In the genomic region with DNA sequence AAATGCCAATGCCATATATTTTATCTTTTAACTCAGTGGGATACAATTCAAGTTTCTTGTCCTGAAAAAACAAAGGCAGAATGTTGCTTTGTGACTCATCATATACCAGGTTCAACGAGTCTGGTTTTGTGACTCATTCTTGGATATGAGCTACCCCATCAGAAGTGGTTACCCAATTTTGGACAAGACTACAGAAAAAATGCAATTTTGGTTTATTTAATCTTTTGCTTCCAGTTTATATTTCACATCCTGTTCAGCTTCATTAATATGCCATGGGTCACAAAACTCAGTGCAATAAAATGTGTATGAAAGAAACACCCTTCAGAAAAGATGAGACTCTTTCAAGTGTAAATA, we compare ENCODE assay signal across 11 cellular contexts. TPM values are rescaled to one million over a fixed set of nuclear protein-coding genes. Genes with fewer than 3 reads are reported as not detected.
A peak's percentile ranks its signal among the peaks of the same experiment; 100 is the strongest.
DNase-seq lines count a peak whose midpoint lies in the region; ATAC-seq, FAIRE-seq and TF ChIP-seq lines count a peak whose summit lies in the region.
"Had no signal": no experiment of that assay in that cellular context is flagged by ENCODE, and none has a peak within 500 bp of the region (broad histone marks: within the 10 kb centered on the region; RNA-seq: fewer than 3 reads in every experiment).

No MANE protein-coding gene starts in this region.

- H3K9me3 Mint-ChIP-seq in effector memory CD8-positive, alpha-beta T cell, result no peaks in the 10 kb centered on the region
- H3K9me3 Mint-ChIP-seq: endodermal cell, mesothelial cell of epicardium had no signal

- H2AFZ ChIP-seq in K562 (ENCODE audit: low read depth, low read length), result no peak overlapping the region

- intact Hi-C loops in K562 (cut with micrococcal nuclease), result no loop called here

- TF ChIP-seq EP300 in Ishikawa (IDR thresholded peaks at IDR 0.05; ENCODE audit: borderline replicate concordance) (0 out of 2 replicates have a peak, but pooled peaks have one; percentile 9), K562 (IDR thresholded peaks at IDR 0.05; ENCODE audit: low read length) (no peak)

- H3K9ac ChIP-seq in K562 (ENCODE audit: insufficient read depth in 1 of 2, low read depth in 2 of 2, low read length in 2 of 2) (no peak overlapping the region), liver (ENCODE audit: low read depth in 1 of 2, low read length in 2 of 2) (no peak overlapping the region)

- WGBS in K562 (ENCODE audit: insufficient coverage, low coverage, missing lambda C conversion rate), result 6% methylated on average over 1 of the region's 1 CpG
- 0% methylated on average over 1 of the region's 1 CpG for WGBS in liver

- H3K9me1 ChIP-seq in K562 (ENCODE audit: control insufficient read depth, insufficient read depth, low read length), result no peaks in the 10 kb centered on the region

- CTCF ChIA-PET in K562 (lab: Yijun Ruan, JAX; ENCODE audit: low intra/inter-chr PET ratio) (no interaction called here), GM10248 (lab: Yijun Ruan, JAX) (no interaction called here)

- no peak overlapping the region for H3K27ac Mint-ChIP-seq in effector memory CD8-positive, alpha-beta T cell
- H3K27ac Mint-ChIP-seq: endodermal cell, mesothelial cell of epicardium had no signal

- H3K4me1 Mint-ChIP-seq in effector memory CD8-positive, alpha-beta T cell (ENCODE audit: low read depth in 2 of 2), result no peaks in the 10 kb centered on the region
- H3K4me1 Mint-ChIP-seq: mesothelial cell of epicardium had no signal

- H3K27me3 Mint-ChIP-seq in effector memory CD8-positive, alpha-beta T cell, result peaks cover 46 to 63% of the 10 kb centered on the region in 2 donors

- TF ChIP-seq RAD21 in Ishikawa (IDR thresholded peaks at IDR 0.05; ENCODE audit: low read depth), result no peak
- no peak for TF ChIP-seq RAD21 in K562 (CRISPR knock-in tag; conservative IDR thresholded peaks at IDR 0.05 in 1 of 2, IDR thresholded peaks at IDR 0.05 in 1 of 2)
- no peak for TF ChIP-seq RAD21 in liver (IDR thresholded peaks at IDR 0.05)

- in situ Hi-C loops in K562 (cut with MboI), result no loop called here

- H3K36me3 ChIP-seq in K562 (ENCODE audit: control insufficient read depth, insufficient read depth, low read length) (peaks cover 3% of the 10 kb centered on the region; the same call in 1 of the 3 replicates), liver (ENCODE audit: control insufficient read depth in 4 of 4, insufficient read depth in 3 of 4, low read depth in 1 of 4, low read length in 3 of 4) (peaks cover 7 to 62% (median 50%) of the 10 kb centered on the region in 4 donors)

- TF ChIP-seq CTCF in K562 (IDR thresholded peaks at IDR 0.05 in 2 of 3, conservative IDR thresholded peaks at IDR 0.05 in 1 of 3; ENCODE audit: insufficient read depth in 2 of 3, low read depth in 1 of 3, low read length in 3 of 3) (no peak), liver (IDR thresholded peaks at IDR 0.05; ENCODE audit: low read depth, low read length, missing input control) (no peak), GM10248 (IDR thresholded peaks at IDR 0.05; ENCODE audit: control extremely low read depth, extremely low read depth, low read depth, missing control alignments) (no peak)

- H3K27ac ChIP-seq in K562 (ENCODE audit: extremely low read depth, low read depth, low read length) (no peak overlapping the region), liver (ENCODE audit: low read depth in 1 of 2, low read length in 2 of 2) (peak overlapping the region in 1 of 2 donors; percentile 69)

- POLR2A ChIA-PET in K562 (lab: Yijun Ruan, JAX) (interaction anchor here (0.7 to 0.8 kb wide), 2 partner anchors 12 to 124 kb away, joined by 3 read pairs; no protein-coding TSS in a partner anchor), GM10248 (lab: Yijun Ruan, JAX) (no interaction called here)

- H3K4me2 ChIP-seq in K562 (ENCODE audit: insufficient read depth, low read length), result no peak overlapping the region

- no peaks in the 10 kb centered on the region for H3K79me2 ChIP-seq in K562 (ENCODE audit: control insufficient read depth, insufficient read depth, low read length)

- no peaks in the 10 kb centered on the region for H3K27me3 ChIP-seq in K562 (ENCODE audit: control insufficient read depth in 2 of 2, insufficient read depth in 2 of 2, low read length in 2 of 2)
- H3K27me3 ChIP-seq in liver (ENCODE audit: control insufficient read depth in 4 of 4, insufficient read depth in 4 of 4, low read length in 3 of 4), result no peaks in the 10 kb centered on the region

- H4K20me1 ChIP-seq in K562 (replicated peaks; ENCODE audit: control insufficient read depth, insufficient read depth, low read length), result no peaks in the 10 kb centered on the region

- H3K36me3 Mint-ChIP-seq in effector memory CD8-positive, alpha-beta T cell (ENCODE audit: insufficient read depth), result no peaks in the 10 kb centered on the region

- no peak overlapping the region for H3K4me3 Mint-ChIP-seq in effector memory CD8-positive, alpha-beta T cell
- H3K4me3 Mint-ChIP-seq: endodermal cell, mesothelial cell of epicardium had no signal

- no peak for ATAC-seq in K562
- no peak for ATAC-seq in effector memory CD8-positive, alpha-beta T cell (replicated peaks)
- ATAC-seq in HG03432 (IDR thresholded peaks at IDR 0.05; ENCODE audit: unreplicated experiment), result no peak

- no TSS peak for BruUV-seq in K562 (replicated peaks; lab: Mats Ljungman, UMichigan)

- TF ChIP-seq POLR2A in K562 (conservative IDR thresholded peaks at IDR 0.05), result no peak

- DNase-seq in AG20443 (ENCODE audit: low spot score), result peak; percentile 79
- DNase-seq in K562 (ENCODE audit: extremely low read depth in 1 of 4, low spot score in 3 of 4), result no peak
- DNase-seq in effector memory CD8-positive, alpha-beta T cell, result no peak
- no peak for DNase-seq in GM10248 (ENCODE audit: extremely low spot score)
- no peak for DNase-seq in medulla oblongata (ENCODE audit: extremely low spot score)
- DNase-seq: endodermal cell; stimulated activated CD4-positive, alpha-beta T cell treated with anti-CD3 and anti-CD28 coated beads, Interleukin-4, amount 100 ng/mL, for 1 hour had no signal

- FAIRE-seq in K562 (lab: Jason Lieb, UNC), result no peak

- H3K9me3 ChIP-seq in K562 (replicated peaks; ENCODE audit: control insufficient read depth, insufficient read depth, low read depth, low read length), result no peaks in the 10 kb centered on the region
- no peaks in the 10 kb centered on the region for H3K9me3 ChIP-seq in liver (ENCODE audit: control insufficient read depth in 4 of 4, low read length in 3 of 4)

- H3K4me3 ChIP-seq in K562, result no peak overlapping the region
- H3K4me3 ChIP-seq in liver (ENCODE audit: low read depth in 1 of 3, low read length in 3 of 3), result no peak overlapping the region

- H3K4me1 ChIP-seq in K562 (replicated peaks in 1 of 2; ENCODE audit: control insufficient read depth in 2 of 2, insufficient read depth in 2 of 2, low read length in 2 of 2), result no peaks in the 10 kb centered on the region
- H3K4me1 ChIP-seq in liver (ENCODE audit: control insufficient read depth in 4 of 4, insufficient read depth in 4 of 4, low read length in 3 of 4), result peaks cover 4 to 19% (median 13%) of the 10 kb centered on the region in 4 donors

TF ChIP-seq in Ishikawa, 13 proteins besides CTCF, POLR2A, EP300 and RAD21 (continues in another document):
- no peak for TF ChIP-seq TCF12 (IDR thresholded peaks at IDR 0.05; ENCODE audit: low read depth)
- TF ChIP-seq, protein P1, sequence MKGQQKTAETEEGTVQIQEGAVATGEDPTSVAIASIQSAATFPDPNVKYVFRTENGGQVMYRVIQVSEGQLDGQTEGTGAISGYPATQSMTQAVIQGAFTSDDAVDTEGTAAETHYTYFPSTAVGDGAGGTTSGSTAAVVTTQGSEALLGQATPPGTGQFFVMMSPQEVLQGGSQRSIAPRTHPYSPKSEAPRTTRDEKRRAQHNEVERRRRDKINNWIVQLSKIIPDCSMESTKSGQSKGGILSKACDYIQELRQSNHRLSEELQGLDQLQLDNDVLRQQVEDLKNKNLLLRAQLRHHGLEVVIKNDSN (IDR thresholded peaks at IDR 0.05), result no peak

TF ChIP-seq in K562, 482 proteins besides CTCF, POLR2A, EP300 and RAD21 (continues in another document):
- peak; percentile 31; the same call in 1 of the 2 replicates for TF ChIP-seq JUND (IDR thresholded peaks at IDR 0.05; ENCODE audit: borderline replicate concordance, low read depth, low read length)
- TF ChIP-seq JUND (tag; IDR thresholded peaks at IDR 0.05; ENCODE audit: borderline replicate concordance, low read depth, low read length), result peak; percentile 41; the same call in 1 of the 3 replicates

TF ChIP-seq in liver, 16 proteins besides CTCF, POLR2A, EP300 and RAD21:
- TF ChIP-seq, protein P2, sequence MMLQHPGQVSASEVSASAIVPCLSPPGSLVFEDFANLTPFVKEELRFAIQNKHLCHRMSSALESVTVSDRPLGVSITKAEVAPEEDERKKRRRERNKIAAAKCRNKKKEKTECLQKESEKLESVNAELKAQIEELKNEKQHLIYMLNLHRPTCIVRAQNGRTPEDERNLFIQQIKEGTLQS (IDR thresholded peaks at IDR 0.05), result no peak
- peak; percentile 32 to 81 for TF ChIP-seq JUND (IDR thresholded peaks at IDR 0.05)
- TF ChIP-seq FOXA2 (IDR thresholded peaks at IDR 0.05), result no peak
- no peak for TF ChIP-seq SP1 (IDR thresholded peaks at IDR 0.05)

RNA-seq across cellular contexts. Expression of a gene that starts 25.0 kb away (rescaled TPM):
- total RNA-seq in K562 (2011; cell fraction: chromatin; rRNA removed; ENCODE audit: low replicate concordance), result 74.3 and 88.7 TPM in 2 replicates
- 48.4 and 49.6 TPM in 2 replicates for total RNA-seq in K562 (2011; cell fraction: nucleolus; rRNA removed)
- 56.4 and 73.1 TPM in 2 replicates for total RNA-seq in K562 (2011; cell fraction: nucleoplasm; rRNA removed)
- total RNA-seq in K562 (2014; rRNA removed), result 9.9 and 11.8 TPM in 2 replicates
- total RNA-seq in K562 (2014; rRNA removed; fragmentation: Illumina TruSeq; extraction: Trizol), result 7.9 and 8.0 TPM in 2 replicates
- 9.6 and 11.7 TPM in 2 replicates for total RNA-seq in K562 (2015; rRNA removed; fragmentation: Illumina TruSeq; extraction: Trizol)
- 18.2 and 19.1 TPM in 2 replicates for total RNA-seq in K562 (2021)
- 3.6 and 15.6 TPM in 2 replicates for polyA plus RNA-seq in K562 (2011; rRNA removed)
- polyA plus RNA-seq in K562 (2011; cell fraction: cytosol; rRNA removed), result 4.5 and 12.3 TPM in 2 replicates
- polyA plus RNA-seq in K562 (2011; cell fraction: nucleus; rRNA removed), result 4.1 and 23.4 TPM in 2 replicates
- 24.4 and 71.0 TPM in 2 replicates for polyA plus RNA-seq in K562 (2012)
- polyA plus RNA-seq in K562 (2014; fragmentation: Illumina TruSeq; extraction: Trizol), result 13.0 and 17.0 TPM in 2 replicates
- 10 to 100 TPM; 10.2 to 11.2 TPM for polyA plus RNA-seq in K562 (2014; fragmentation: Nextera tagmentation; extraction: Ambion mirVana)
- 7.4 and 11.8 TPM in 2 replicates for polyA plus RNA-seq in K562 (2014; rRNA removed)
- polyA minus RNA-seq in K562 (2011; rRNA and poly(A)+ RNA removed), result 8.7 and 31.7 TPM in 2 replicates
- polyA minus RNA-seq in K562 (2011; cell fraction: cytosol; rRNA and poly(A)+ RNA removed), result 28.9 and 42.8 TPM in 2 replicates
- polyA minus RNA-seq in K562 (2011; cell fraction: nucleus; rRNA and poly(A)+ RNA removed), result 2.9 and 8.5 TPM in 2 replicates
- total RNA-seq in liver, result 1,000 to 10,000 TPM in 1 of 2 donors, 100 to 1,000 TPM in 1; 859 to 1,402 TPM
- polyA plus RNA-seq in liver, result 100 to 1,000 TPM; 545 to 815 TPM

Comparison
In these comparisons a context has a peak if more than half of its experiments do, and no peak if none do; other contexts are left out.
1. RNA of a gene that starts 25.0 kb away (total RNA-seq): 859 to 1,402 TPM in liver; 7.9 to 88.7 TPM in K562; every median in the first group is over 4 times any median in the second.